8 cellular contexts compared by ENCODE assay signal in genomic region chr22:28882878-28883656, GRCh38.
DNase-seq lines count a peak whose midpoint lies in the region; ATAC-seq and TF ChIP-seq lines count a peak whose summit lies in the region.

Gene ZNRF3, plus strand, starts transcription at chr22:28883572. Its CDS starts 195 bp downstream, at chr22:28883767.

- peak within 1 kb of the TSS; percentile 91 to 93 (median 91) for H3K4me3 Mint-ChIP-seq in nephron
- H3K4me3 Mint-ChIP-seq in stimulated activated naive B cell treated with anti-CD40 and anti-IgM and Interleukin-4, amounts not matched to agents 10 μg/mL and 1 μg/mL and 100 μg/mL, for 72 hours = peak within 1 kb of the TSS; percentile 84 to 86

- H3K9ac ChIP-seq in BLaER1 treated with 17β-estradiol and CSF1 and Interleukin-3, amounts not matched to agents 10 nM and 100 nM = peak within 1 kb of the TSS; percentile 71 to 87 (median 82); a peak in 21 of 22 replicates

- DNase-seq in LoVo (ENCODE audit: low spot score) = peak; percentile 96
- DNase-seq in SHP77 treated with DMSO at 0.1 percent for 48 hours (lab: John Stamatoyannopoulos, UW) = peak; percentile 22
- peak; percentile 86 for DNase-seq in activated gamma-delta T cell treated with Interleukin-2 at 50 U/mL for 16 hours
- DNase-seq in fibroblast of the conjunctiva (ENCODE audit: low read depth) = peak; percentile 87
- DNase-seq in stimulated activated naive B cell treated with anti-CD40 and anti-IgM and Interleukin-4, amounts not matched to agents 10 μg/mL and 1 μg/mL and 100 μg/mL, for 72 hours = peak; percentile 76

- no peaks in the 10 kb centered on the region for H3K36me3 Mint-ChIP-seq in nephron (ENCODE audit: low read depth)
- H3K36me3 Mint-ChIP-seq in stimulated activated naive B cell treated with anti-CD40 and anti-IgM and Interleukin-4, amounts not matched to agents 10 μg/mL and 1 μg/mL and 100 μg/mL, for 72 hours = no peaks in the 10 kb centered on the region

- H3K9me3 Mint-ChIP-seq in nephron = no peaks in the 10 kb centered on the region
- H3K9me3 Mint-ChIP-seq in stimulated activated naive B cell treated with anti-CD40 and anti-IgM and Interleukin-4, amounts not matched to agents 10 μg/mL and 1 μg/mL and 100 μg/mL, for 72 hours = peaks cover 0 to 1% of the 10 kb centered on the region in 2 donors

- peak within 1 kb of the TSS in 10 of 11 experiments; percentile 56 to 85 (median 74); a peak in 19 of 22 replicates for H3K27ac ChIP-seq in BLaER1 treated with 17β-estradiol and CSF1 and Interleukin-3, amounts not matched to agents 10 nM and 100 nM

- H3K9me3 ChIP-seq in BLaER1 treated with 17β-estradiol and CSF1 and Interleukin-3, amounts not matched to agents 10 nM and 100 nM (replicated peaks in 1 of 11) = no peaks in the 10 kb centered on the region

- H3K27ac Mint-ChIP-seq in nephron = peak within 1 kb of the TSS; percentile 76 to 81 (median 80)
- H3K27ac Mint-ChIP-seq in stimulated activated naive B cell treated with anti-CD40 and anti-IgM and Interleukin-4, amounts not matched to agents 10 μg/mL and 1 μg/mL and 100 μg/mL, for 72 hours = peak within 1 kb of the TSS; percentile 83

- no peak for TF ChIP-seq CTCF in nephron (IDR thresholded peaks at IDR 0.05; ENCODE audit: unreplicated experiment in 3 of 3)

- peak within 1 kb of the TSS; percentile 63 to 85 (median 68) for H3K4me3 ChIP-seq in BLaER1 treated with 17β-estradiol and CSF1 and Interleukin-3, amounts not matched to agents 10 nM and 100 nM

- peaks cover 0 to 40% (median 34%) of the 10 kb centered on the region in 11 experiments; a peak in 17 of 22 replicates for H4K20me1 ChIP-seq in BLaER1 treated with 17β-estradiol and CSF1 and Interleukin-3, amounts not matched to agents 10 nM and 100 nM

- ATAC-seq in GM21423 (IDR thresholded peaks at IDR 0.05; ENCODE audit: unreplicated experiment) = peak; percentile 64
- peak; percentile 82 to 88 for ATAC-seq in stimulated activated naive B cell treated with anti-CD40 and anti-IgM and Interleukin-4, amounts not matched to agents 10 μg/mL and 1 μg/mL and 100 μg/mL, for 72 hours (replicated peaks)

- peaks cover 45% of the 10 kb centered on the region for H3K4me1 Mint-ChIP-seq in nephron
- peaks cover 11 to 20% of the 10 kb centered on the region in 2 donors for H3K4me1 Mint-ChIP-seq in stimulated activated naive B cell treated with anti-CD40 and anti-IgM and Interleukin-4, amounts not matched to agents 10 μg/mL and 1 μg/mL and 100 μg/mL, for 72 hours

- H3K27me3 Mint-ChIP-seq in nephron (ENCODE audit: low read depth) = peaks cover 5% of the 10 kb centered on the region
- H3K27me3 Mint-ChIP-seq in stimulated activated naive B cell treated with anti-CD40 and anti-IgM and Interleukin-4, amounts not matched to agents 10 μg/mL and 1 μg/mL and 100 μg/mL, for 72 hours = peaks cover 4 to 32% of the 10 kb centered on the region in 2 donors

- peaks cover 17 to 40% (median 35%) of the 10 kb centered on the region in 10 experiments for H3K4me1 ChIP-seq in BLaER1 treated with 17β-estradiol and CSF1 and Interleukin-3, amounts not matched to agents 10 nM and 100 nM

- peaks cover 0 to 14% (median 7%) of the 10 kb centered on the region in 11 experiments; a peak in 11 of 22 replicates for H3K27me3 ChIP-seq in BLaER1 treated with 17β-estradiol and CSF1 and Interleukin-3, amounts not matched to agents 10 nM and 100 nM

- peak within 1 kb of the TSS; percentile 89 to 99 (median 97) for H3K4me2 ChIP-seq in BLaER1 treated with 17β-estradiol and CSF1 and Interleukin-3, amounts not matched to agents 10 nM and 100 nM

- no peaks in the 10 kb centered on the region for H3K36me3 ChIP-seq in BLaER1 treated with 17β-estradiol and CSF1 and Interleukin-3, amounts not matched to agents 10 nM and 100 nM

Comparison
In these comparisons a context has a peak if more than half of its experiments do, and no peak if none do; other contexts are left out.
1. Peak in every context shown above with its lines: DNase-seq, ATAC-seq, H3K4me3 ChIP-seq and H3K27ac ChIP-seq.
2. DNase-seq: peak in every context shown above with its lines; median percentile 96 in LoVo; 87 in fibroblast of the conjunctiva; 86 in activated gamma-delta T cell treated with Interleukin-2 at 50 U/mL for 16 hours; 76 in stimulated activated naive B cell treated with anti-CD40 and anti-IgM and Interleukin-4, amounts not matched to agents 10 μg/mL and 1 μg/mL and 100 μg/mL, for 72 hours; 22 in SHP77 treated with DMSO at 0.1 percent for 48 hours.